ENCODE assay signal across 22 cellular contexts in the genomic region with DNA sequence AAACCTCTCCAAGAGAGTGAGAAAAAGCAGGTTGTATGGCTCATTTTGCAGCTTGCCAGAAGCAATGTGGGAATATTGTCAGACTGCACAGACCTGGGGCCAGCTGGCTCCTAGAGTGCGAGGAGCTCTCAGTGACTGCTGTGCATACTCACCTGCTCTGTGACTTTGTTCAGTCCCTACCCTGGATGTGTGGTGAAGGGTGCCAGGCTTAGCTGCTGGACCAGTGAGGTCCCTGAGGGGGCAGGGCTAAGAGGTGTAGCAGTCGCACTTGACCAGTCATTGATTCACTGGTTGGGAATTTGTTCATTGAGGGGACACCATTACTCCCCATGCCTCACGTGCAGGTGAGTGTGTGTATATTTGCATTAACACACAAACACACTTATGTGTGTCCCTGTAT.
DNase-seq lines count a peak whose midpoint lies in the region; ATAC-seq and TF ChIP-seq lines count a peak whose summit lies in the region.
"Had no signal": no experiment of that assay in that cellular context is flagged by ENCODE, and none has a peak within 500 bp of the region (broad histone marks: within the 10 kb centered on the region; RNA-seq: fewer than 3 reads in every experiment).

No MANE protein-coding gene starts in this region.

- peak overlapping the region; percentile 83 for H3K27ac Mint-ChIP-seq in activated CD8-positive, alpha-beta T cell treated with anti-CD3 and anti-CD28 coated beads for 36 hours
- peak overlapping the region in 5 of 6 donors; percentile 59 to 90 (median 85) for H3K27ac Mint-ChIP-seq in naive B cell

- H3K9me3 ChIP-seq in Peyer's patch (no peaks in the 10 kb centered on the region), lower lobe of right lung (no peaks in the 10 kb centered on the region)
- H3K9me3 ChIP-seq: BE2C, thyroid gland had no signal

- H3K4me1 ChIP-seq in Peyer's patch: peaks cover 0 to 9% (median 0%) of the 10 kb centered on the region in 4 donors
- H3K4me1 ChIP-seq in lower lobe of right lung: peaks cover 14% of the 10 kb centered on the region
- H3K4me1 ChIP-seq: BE2C, gastroesophageal sphincter, thyroid gland had no signal

- CTCF ChIA-PET in activated CD8-positive, alpha-beta T cell treated with anti-CD3 and anti-CD28 coated beads for 36 hours (lab: Charles Lee): interaction anchor here (1.2 to 12.6 kb wide), 8 partner anchors 13 to 222 kb away, joined by 3 to 145 read pairs (median 8); no protein-coding TSS in a partner anchor

- TF ChIP-seq CTCF in activated CD8-positive, alpha-beta T cell treated with anti-CD3 and anti-CD28 coated beads for 36 hours (IDR thresholded peaks at IDR 0.05): no peak
- TF ChIP-seq CTCF in Peyer's patch (IDR thresholded peaks at IDR 0.05) (no peak), lower lobe of right lung (IDR thresholded peaks at IDR 0.05) (no peak)

- POLR2A ChIA-PET in activated CD8-positive, alpha-beta T cell treated with anti-CD3 and anti-CD28 coated beads for 36 hours (lab: Charles Lee): interaction anchor here (1.1 to 40.7 kb wide), 5 partner anchors 17 to 158 kb away, joined by 3 to 1646 read pairs (median 43); partner anchors contain the start of gene IKZF1

- H3K9me3 Mint-ChIP-seq in activated CD8-positive, alpha-beta T cell treated with anti-CD3 and anti-CD28 coated beads for 36 hours: no peaks in the 10 kb centered on the region
- H3K9me3 Mint-ChIP-seq in naive B cell: peaks cover 1 to 9% (median 4%) of the 10 kb centered on the region in 7 donors

- peaks cover 94% of the 10 kb centered on the region for H3K36me3 Mint-ChIP-seq in activated CD8-positive, alpha-beta T cell treated with anti-CD3 and anti-CD28 coated beads for 36 hours (ENCODE audit: low read depth)
- peaks cover 40 to 50% of the 10 kb centered on the region in 2 donors for H3K36me3 Mint-ChIP-seq in naive B cell

- TF ChIP-seq POLR2A in Peyer's patch (IDR thresholded peaks at IDR 0.05): no peak

- H3K36me3 ChIP-seq in Peyer's patch (no peaks in the 10 kb centered on the region), lower lobe of right lung (no peaks in the 10 kb centered on the region)
- H3K36me3 ChIP-seq: BE2C, brain microvascular endothelial cell, gastroesophageal sphincter, thyroid gland had no signal

- peaks cover 96% of the 10 kb centered on the region for H3K4me1 Mint-ChIP-seq in activated CD8-positive, alpha-beta T cell treated with anti-CD3 and anti-CD28 coated beads for 36 hours (ENCODE audit: low read depth)
- H3K4me1 Mint-ChIP-seq in naive B cell: peaks cover 52 to 78% (median 73%) of the 10 kb centered on the region in 3 donors

- ATAC-seq in activated CD8-positive, alpha-beta T cell treated with anti-CD3 and anti-CD28 coated beads for 36 hours: no peak
- ATAC-seq in naive B cell (ENCODE audit: low read depth in 2 of 2): no peak
- ATAC-seq in left lobe of liver: no peak
- ATAC-seq in lower lobe of right lung: no peak
- ATAC-seq: gastroesophageal sphincter, K562 had no signal

- no peaks in the 10 kb centered on the region for H3K27me3 Mint-ChIP-seq in activated CD8-positive, alpha-beta T cell treated with anti-CD3 and anti-CD28 coated beads for 36 hours
- no peaks in the 10 kb centered on the region for H3K27me3 Mint-ChIP-seq in naive B cell

- H3K4me3 Mint-ChIP-seq in activated CD8-positive, alpha-beta T cell treated with anti-CD3 and anti-CD28 coated beads for 36 hours: no peak overlapping the region
- no peak overlapping the region for H3K4me3 Mint-ChIP-seq in naive B cell

- no peak overlapping the region for H3K4me3 ChIP-seq in Peyer's patch
- no peak overlapping the region for H3K4me3 ChIP-seq in lower lobe of right lung
- H3K4me3 ChIP-seq: gastroesophageal sphincter, GM23248, K562, thyroid gland had no signal

- intact Hi-C loops in activated CD8-positive, alpha-beta T cell treated with anti-CD3 and anti-CD28 coated beads for 36 hours (cut with micrococcal nuclease): loop anchor here (5.0 kb wide), 2 partner anchors 32 to 33 kb away; no protein-coding TSS in a partner anchor
- intact Hi-C loops in lower lobe of right lung (cut with DNase I): no loop called here

- H3K27me3 ChIP-seq in Peyer's patch (no peaks in the 10 kb centered on the region), lower lobe of right lung (ENCODE audit: low read depth) (no peaks in the 10 kb centered on the region)
- H3K27me3 ChIP-seq: brain microvascular endothelial cell, thyroid gland had no signal

- DNase-seq in NCI-H2029 (lab: John Stamatoyannopoulos, UW): peak; percentile 35
- DNase-seq in NCI-H2029 treated with DMSO at 0.1 percent for 48 hours (lab: John Stamatoyannopoulos, UW): no peak
- DNase-seq in DMS53 treated with DMSO at 0.1 percent for 48 hours (lab: John Stamatoyannopoulos, UW; ENCODE audit: unreplicated experiment): peak; percentile 20
- no peak for DNase-seq in activated CD8-positive, alpha-beta T cell treated with anti-CD3 and anti-CD28 coated beads for 36 hours
- DNase-seq in naive B cell: no peak
- no peak for DNase-seq in Peyer's patch
- DNase-seq in left lobe of liver (ENCODE audit: low spot score): no peak
- DNase-seq in lower lobe of right lung: no peak
- DNase-seq: activated gamma-delta T cell treated with Interleukin-2 at 50 U/mL for 16 hours; BE2C; brain microvascular endothelial cell; DMS79; GM23248; NCI-H1092 treated with DMSO at 0.1 percent for 48 hours; NCI-H2171; posterior cingulate gyrus; SK-N-SH; stimulated activated CD4-positive, alpha-beta T cell treated with anti-CD3 and anti-CD28 coated beads, Interleukin-4, amount 100 ng/mL, for 1 hour; thyroid gland had no signal

- peak overlapping the region in 2 of 4 donors; percentile 36 to 56 for H3K27ac ChIP-seq in Peyer's patch
- no peak overlapping the region for H3K27ac ChIP-seq in lower lobe of right lung
- H3K27ac ChIP-seq: 22Rv1, brain microvascular endothelial cell, gastroesophageal sphincter, GM23248, thyroid gland had no signal

Comparison
In these comparisons a context has a peak if more than half of its experiments do, and no peak if none do; other contexts are left out.
1. DNase-seq: peak in NCI-H2029 (single experiment) and DMS53 treated with DMSO at 0.1 percent for 48 hours (single experiment); none in NCI-H2029 treated with DMSO at 0.1 percent for 48 hours (single experiment), activated CD8-positive, alpha-beta T cell treated with anti-CD3 and anti-CD28 coated beads for 36 hours (single experiment), naive B cell (single experiment), Peyer's patch (0 of 3), left lobe of liver (single experiment) and lower lobe of right lung (single experiment).